In genomic region chr10:69057261-69057950, GRCh38 we compare ENCODE assay signal across 8 cellular contexts. TPM values are rescaled to one million over a fixed set of nuclear protein-coding genes. Genes with fewer than 3 reads are reported as not detected.
DNase-seq lines count a peak whose midpoint lies in the region; ATAC-seq lines count a peak whose summit lies in the region.

No MANE protein-coding gene starts in this region.

- no peaks in the 10 kb centered on the region for H3K36me3 ChIP-seq in CD4-positive, alpha-beta memory T cell (ENCODE audit: insufficient read depth, low read length)

- POLR2A ChIA-PET in CD4-positive, alpha-beta memory T cell (lab: Charles Lee; ENCODE audit: partially characterized antibody), result interaction anchor here (0.9 to 2.4 kb wide), 3 partner anchors 12 to 31 kb away, joined by 3 to 9 read pairs (median 4); partner anchors contain the start of gene SRGN

- H3K4me1 Mint-ChIP-seq in CD4-positive, alpha-beta memory T cell, result peaks cover 19 to 53% (median 35%) of the 10 kb centered on the region in 4 donors
- H3K4me1 Mint-ChIP-seq in dendritic cell treated with granulocyte-macrophage colony-stimulating factor and Interleukin-4, amounts not matched to agents 40 ng/mL and 50 ng/mL, for 4 days (ENCODE audit: low read depth), result peaks cover 75% of the 10 kb centered on the region
- peaks cover 55 to 61% of the 10 kb centered on the region in 2 donors for H3K4me1 Mint-ChIP-seq in natural killer cell treated with Interleukin-12 subunit alpha and Interleukin-12 subunit beta and Interleukin-15 and Interleukin-18, amount 100 ng/mL, for 72 hours (ENCODE audit: low read depth in 2 of 2)

- intact Hi-C loops in CD4-positive, alpha-beta memory T cell (cut with micrococcal nuclease), result no loop called here
- intact Hi-C loops in dendritic cell treated with granulocyte-macrophage colony-stimulating factor and Interleukin-4, amounts not matched to agents 40 ng/mL and 50 ng/mL, for 4 days (cut with micrococcal nuclease), result no loop called here

- H3K4me3 ChIP-seq in CD4-positive, alpha-beta memory T cell (ENCODE audit: low read length in 2 of 2), result no peak overlapping the region

- CTCF ChIA-PET in CD4-positive, alpha-beta memory T cell (lab: Charles Lee; ENCODE audit: partially characterized antibody), result no interaction called here

- H3K36me3 Mint-ChIP-seq in CD4-positive, alpha-beta memory T cell, result no peaks in the 10 kb centered on the region
- H3K36me3 Mint-ChIP-seq in dendritic cell treated with granulocyte-macrophage colony-stimulating factor and Interleukin-4, amounts not matched to agents 40 ng/mL and 50 ng/mL, for 4 days (ENCODE audit: low read depth), result no peaks in the 10 kb centered on the region
- H3K36me3 Mint-ChIP-seq in natural killer cell treated with Interleukin-12 subunit alpha and Interleukin-12 subunit beta and Interleukin-15 and Interleukin-18, amount 100 ng/mL, for 72 hours, result no peaks in the 10 kb centered on the region

- H3K4me3 Mint-ChIP-seq in CD4-positive, alpha-beta memory T cell, result peak overlapping the region in 2 of 8 donors; percentile 3 to 62
- peak overlapping the region; percentile 57 for H3K4me3 Mint-ChIP-seq in dendritic cell treated with granulocyte-macrophage colony-stimulating factor and Interleukin-4, amounts not matched to agents 40 ng/mL and 50 ng/mL, for 4 days
- H3K4me3 Mint-ChIP-seq in natural killer cell treated with Interleukin-12 subunit alpha and Interleukin-12 subunit beta and Interleukin-15 and Interleukin-18, amount 100 ng/mL, for 72 hours, result peak overlapping the region; percentile 88

- H3K27me3 ChIP-seq in CD4-positive, alpha-beta memory T cell (ENCODE audit: insufficient read depth, low read length), result no peaks in the 10 kb centered on the region

- H3K27ac ChIP-seq in CD4-positive, alpha-beta memory T cell (ENCODE audit: low read depth, low read length), result no peak overlapping the region

- H3K27me3 Mint-ChIP-seq in CD4-positive, alpha-beta memory T cell, result no peaks in the 10 kb centered on the region
- no peaks in the 10 kb centered on the region for H3K27me3 Mint-ChIP-seq in dendritic cell treated with granulocyte-macrophage colony-stimulating factor and Interleukin-4, amounts not matched to agents 40 ng/mL and 50 ng/mL, for 4 days
- H3K27me3 Mint-ChIP-seq in natural killer cell treated with Interleukin-12 subunit alpha and Interleukin-12 subunit beta and Interleukin-15 and Interleukin-18, amount 100 ng/mL, for 72 hours, result no peaks in the 10 kb centered on the region

- no peaks in the 10 kb centered on the region for H3K9me3 ChIP-seq in CD4-positive, alpha-beta memory T cell (ENCODE audit: control insufficient read depth in 1 of 2, low read length in 2 of 2)

- peak overlapping the region; percentile 20 to 89 (median 72) for H3K27ac Mint-ChIP-seq in CD4-positive, alpha-beta memory T cell
- peak overlapping the region; percentile 94 for H3K27ac Mint-ChIP-seq in dendritic cell treated with granulocyte-macrophage colony-stimulating factor and Interleukin-4, amounts not matched to agents 40 ng/mL and 50 ng/mL, for 4 days
- H3K27ac Mint-ChIP-seq in natural killer cell treated with Interleukin-12 subunit alpha and Interleukin-12 subunit beta and Interleukin-15 and Interleukin-18, amount 100 ng/mL, for 72 hours, result peak overlapping the region; percentile 87 to 97

- peak; percentile 54 to 65 for ATAC-seq in natural killer cell treated with Interleukin-12 subunit alpha and Interleukin-12 subunit beta and Interleukin-15 and Interleukin-18, amount 100 ng/mL, for 72 hours
- ATAC-seq in GM18873 (IDR thresholded peaks at IDR 0.05; ENCODE audit: low FRiP score, unreplicated experiment), result no peak
- no peak for ATAC-seq in HG03135 (IDR thresholded peaks at IDR 0.05; ENCODE audit: unreplicated experiment)
- ATAC-seq in HG03378 (IDR thresholded peaks at IDR 0.05; ENCODE audit: unreplicated experiment), result no peak

- H3K4me1 ChIP-seq in CD4-positive, alpha-beta memory T cell (ENCODE audit: insufficient read depth, low read length), result peaks cover 47% of the 10 kb centered on the region

- no peak for DNase-seq in CD4-positive, alpha-beta memory T cell
- DNase-seq in NOMO-1 (lab: John Stamatoyannopoulos, UW; ENCODE audit: unreplicated experiment in 2 of 2), result peak; percentile 78 to 82
- DNase-seq in natural killer cell treated with Interleukin-12 subunit alpha and Interleukin-12 subunit beta and Interleukin-15 and Interleukin-18, amount 100 ng/mL, for 72 hours (ENCODE audit: low spot score), result no peak
- no peak for DNase-seq in NCI-H526 treated with DMSO at 0.1 percent for 48 hours (lab: John Stamatoyannopoulos, UW)

- no peaks in the 10 kb centered on the region for H3K9me3 Mint-ChIP-seq in CD4-positive, alpha-beta memory T cell
- H3K9me3 Mint-ChIP-seq in dendritic cell treated with granulocyte-macrophage colony-stimulating factor and Interleukin-4, amounts not matched to agents 40 ng/mL and 50 ng/mL, for 4 days, result no peaks in the 10 kb centered on the region
- no peaks in the 10 kb centered on the region for H3K9me3 Mint-ChIP-seq in natural killer cell treated with Interleukin-12 subunit alpha and Interleukin-12 subunit beta and Interleukin-15 and Interleukin-18, amount 100 ng/mL, for 72 hours

RNA-seq across cellular contexts. Expression of gene SRGN, which starts 30.5 kb away (rescaled TPM):
- total RNA-seq in CD4-positive, alpha-beta memory T cell, result 100 to 1,000 TPM; 122 to 133 TPM
- 100 to 1,000 TPM; 168 to 298 TPM for polyA plus RNA-seq in CD4-positive, alpha-beta memory T cell
- total RNA-seq in natural killer cell treated with Interleukin-12 subunit alpha and Interleukin-12 subunit beta and Interleukin-15 and Interleukin-18, amount 100 ng/mL, for 72 hours, result 100 to 1,000 TPM; 268 to 486 TPM

Comparison
In these comparisons a context has a peak if more than half of its experiments do, and no peak if none do; other contexts are left out.
1. DNase-seq: peak in NOMO-1 (2 of 2); none in CD4-positive, alpha-beta memory T cell (0 of 5), natural killer cell treated with Interleukin-12 subunit alpha and Interleukin-12 subunit beta and Interleukin-15 and Interleukin-18, amount 100 ng/mL, for 72 hours (single experiment) and NCI-H526 treated with DMSO at 0.1 percent for 48 hours (single experiment).
2. ATAC-seq: peak in natural killer cell treated with Interleukin-12 subunit alpha and Interleukin-12 subunit beta and Interleukin-15 and Interleukin-18, amount 100 ng/mL, for 72 hours (2 of 2); none in GM18873 (single experiment), HG03135 (single experiment) and HG03378 (single experiment).
3. Peak in every context shown above with its lines, with median percentiles within 50 percentile points of each other: H3K27ac Mint-ChIP-seq.